In genomic region chr20:17679786-17680127, GRCh38 we compare ENCODE assay signal across 1 cellular context.
TF ChIP-seq lines count a peak whose summit lies in the region.

No MANE protein-coding gene starts in this region.

TF ChIP-seq in GM12878, 131 proteins besides CTCF, POLR2A, EP300 and RAD21 (continued from another document):
- TF ChIP-seq, protein P1, sequence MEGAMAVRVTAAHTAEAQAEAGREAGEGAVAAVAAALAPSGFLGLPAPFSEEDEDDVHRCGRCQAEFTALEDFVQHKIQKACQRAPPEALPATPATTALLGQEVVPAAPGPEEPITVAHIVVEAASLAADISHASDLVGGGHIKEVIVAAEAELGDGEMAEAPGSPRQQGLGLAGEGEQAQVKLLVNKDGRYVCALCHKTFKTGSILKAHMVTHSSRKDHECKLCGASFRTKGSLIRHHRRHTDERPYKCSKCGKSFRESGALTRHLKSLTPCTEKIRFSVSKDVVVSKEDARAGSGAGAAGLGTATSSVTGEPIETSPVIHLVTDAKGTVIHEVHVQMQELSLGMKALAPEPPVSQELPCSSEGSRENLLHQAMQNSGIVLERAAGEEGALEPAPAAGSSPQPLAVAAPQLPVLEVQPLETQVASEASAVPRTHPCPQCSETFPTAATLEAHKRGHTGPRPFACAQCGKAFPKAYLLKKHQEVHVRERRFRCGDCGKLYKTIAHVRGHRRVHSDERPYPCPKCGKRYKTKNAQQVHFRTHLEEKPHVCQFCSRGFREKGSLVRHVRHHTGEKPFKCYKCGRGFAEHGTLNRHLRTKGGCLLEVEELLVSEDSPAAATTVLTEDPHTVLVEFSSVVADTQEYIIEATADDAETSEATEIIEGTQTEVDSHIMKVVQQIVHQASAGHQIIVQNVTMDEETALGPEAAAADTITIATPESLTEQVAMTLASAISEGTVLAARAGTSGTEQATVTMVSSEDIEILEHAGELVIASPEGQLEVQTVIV (IDR thresholded peaks at IDR 0.05; ENCODE audit: borderline replicate concordance, partially characterized antibody): no peak
- TF ChIP-seq SIX5 (IDR thresholded peaks at IDR 0.05; ENCODE audit: low read depth, low read length, severe bottlenecking): no peak
